Comparison of ENCODE assay signal across 10 cellular contexts in the genomic region with DNA sequence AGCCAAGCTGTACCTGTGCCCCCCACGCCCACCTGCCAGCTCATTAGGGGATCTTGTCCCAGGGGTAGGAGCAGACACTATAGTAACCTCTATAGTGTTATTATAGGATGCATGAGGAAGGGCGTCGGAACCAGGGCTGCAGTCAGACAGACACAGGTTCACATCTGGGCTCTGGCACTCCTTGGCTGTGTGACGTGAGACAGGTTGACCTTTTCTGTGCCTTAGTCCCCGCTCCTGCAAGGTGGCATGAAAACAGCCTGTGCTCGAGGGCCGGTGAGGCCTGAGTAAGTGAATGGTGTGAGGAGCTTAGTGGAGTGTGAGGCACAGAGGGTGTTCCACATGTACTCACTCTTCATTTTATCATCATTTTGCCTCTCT. TPM values are rescaled to one million over a fixed set of nuclear protein-coding genes. Genes with fewer than 3 reads are reported as not detected.
DNase-seq lines count a peak whose midpoint lies in the region; ATAC-seq and TF ChIP-seq lines count a peak whose summit lies in the region.
"Had no signal": no experiment of that assay in that cellular context is flagged by ENCODE, and none has a peak within 500 bp of the region (broad histone marks: within the 10 kb centered on the region; RNA-seq: fewer than 3 reads in every experiment).

No MANE protein-coding gene starts in this region.

- H3K4me2 ChIP-seq in KMS-11: peak overlapping the region; percentile 51; the same call in 1 of the 2 replicates
- H3K4me2 ChIP-seq in PC-9: no peak overlapping the region

- H3K9me3 ChIP-seq in Caco-2 (no peaks in the 10 kb centered on the region), psoas muscle (no peaks in the 10 kb centered on the region), PC-9 (ENCODE audit: insufficient read depth, low read depth) (no peaks in the 10 kb centered on the region)
- H3K9me3 ChIP-seq: HAP-1, neutrophil had no signal

- TF ChIP-seq CTCF in Caco-2 (IDR thresholded peaks at IDR 0.05; ENCODE audit: insufficient read depth in 1 of 2, low read depth in 1 of 2, low read length in 1 of 2, severe bottlenecking in 1 of 2, unreplicated experiment in 1 of 2) (no peak), KMS-11 (conservative IDR thresholded peaks at IDR 0.05; ENCODE audit: low read depth, low read length) (no peak), psoas muscle (IDR thresholded peaks at IDR 0.05) (no peak), PC-9 (conservative IDR thresholded peaks at IDR 0.05) (no peak)

- intact Hi-C loops in Caco-2 (cut with micrococcal nuclease; ENCODE audit: unreplicated experiment) (loop anchor here (5.0 kb wide), 1 partner anchor 45 kb away; no protein-coding TSS in a partner anchor), psoas muscle (cut with DNase I) (loop anchor here in 1 of 2 donors (5.0 kb wide), 1 partner anchor 40 kb away; the partner anchor contains the start of gene CCDC197), posterior vena cava (cut with DNase I) (no loop called here), PC-9 (cut with micrococcal nuclease; ENCODE audit: unreplicated experiment) (no loop called here)

- H3K36me3 Mint-ChIP-seq in Caco-2 (ENCODE audit: insufficient read depth, unreplicated experiment): no peaks in the 10 kb centered on the region
- peaks cover 33% of the 10 kb centered on the region for H3K36me3 Mint-ChIP-seq in central memory CD8-positive, alpha-beta T cell (ENCODE audit: insufficient read depth)

- H3K4me1 ChIP-seq in Caco-2: peaks cover 39% of the 10 kb centered on the region
- peaks cover 79% of the 10 kb centered on the region for H3K4me1 ChIP-seq in KMS-11 (ENCODE audit: low read depth, poor library complexity, severe bottlenecking)
- peaks cover 88% of the 10 kb centered on the region for H3K4me1 ChIP-seq in psoas muscle
- peaks cover 27% of the 10 kb centered on the region for H3K4me1 ChIP-seq in PC-9 (replicated peaks; ENCODE audit: insufficient read depth)
- H3K4me1 ChIP-seq: HAP-1 had no signal

- peaks cover 14% of the 10 kb centered on the region for H3K4me1 Mint-ChIP-seq in Caco-2 (ENCODE audit: low read depth, unreplicated experiment)
- H3K4me1 Mint-ChIP-seq in central memory CD8-positive, alpha-beta T cell: peaks cover 92% of the 10 kb centered on the region

- WGBS in psoas muscle, 3 donors: 27 to 49% (median 32%) methylated on average over 7 of the region's 7 CpGs

- H3K9me3 Mint-ChIP-seq in Caco-2 (ENCODE audit: unreplicated experiment): no peaks in the 10 kb centered on the region
- H3K9me3 Mint-ChIP-seq in central memory CD8-positive, alpha-beta T cell: no peaks in the 10 kb centered on the region

- BruUV-seq in Caco-2 (replicated peaks; lab: Mats Ljungman, UMichigan) (no TSS peak), PC-9 (replicated peaks; lab: Mats Ljungman, UMichigan) (no TSS peak)

- peaks cover 15% of the 10 kb centered on the region for H3F3A ChIP-seq in PC-9 (ENCODE audit: insufficient read depth, low read depth)

- POLR2A ChIA-PET in Caco-2 (lab: Charles Lee) (no interaction called here), PC-9 (lab: Charles Lee; ENCODE audit: unreplicated experiment) (no interaction called here)

- CTCF ChIA-PET in Caco-2 (lab: Charles Lee): no interaction called here
- CTCF ChIA-PET in PC-9 (lab: Charles Lee): no interaction called here

- DNase-seq in Caco-2: no peak
- DNase-seq in central memory CD8-positive, alpha-beta T cell (ENCODE audit: low spot score in 2 of 2): no peak
- peak in 1 of 2 donors; percentile 56 for DNase-seq in psoas muscle
- no peak for DNase-seq in posterior vena cava (ENCODE audit: low spot score)
- DNase-seq in PC-9: no peak
- DNase-seq in NCI-H1092 (lab: John Stamatoyannopoulos, UW): no peak

- H3K27me3 ChIP-seq in Caco-2 (replicated peaks; ENCODE audit: control insufficient read depth, insufficient read depth, low read length) (no peaks in the 10 kb centered on the region), KMS-11 (ENCODE audit: insufficient read depth, low read depth) (no peaks in the 10 kb centered on the region), psoas muscle (ENCODE audit: insufficient read depth in 3 of 3, low read length in 2 of 3) (no peaks in the 10 kb centered on the region), PC-9 (ENCODE audit: insufficient read depth, low read depth) (no peaks in the 10 kb centered on the region)
- H3K27me3 ChIP-seq: neutrophil had no signal

- H2AFZ ChIP-seq in KMS-11 (ENCODE audit: low read depth) (no peak overlapping the region), PC-9 (no peak overlapping the region)

- H4K20me1 ChIP-seq in KMS-11 (ENCODE audit: insufficient read depth): no peaks in the 10 kb centered on the region
- no peaks in the 10 kb centered on the region for H4K20me1 ChIP-seq in PC-9 (ENCODE audit: insufficient read depth)

- no peak overlapping the region for H3K9ac ChIP-seq in KMS-11

- H3K27ac Mint-ChIP-seq in Caco-2 (ENCODE audit: unreplicated experiment): peak overlapping the region; percentile 39
- H3K27ac Mint-ChIP-seq in central memory CD8-positive, alpha-beta T cell (ENCODE audit: low read depth): peak overlapping the region; percentile 93

- no peak overlapping the region for H3K4me3 Mint-ChIP-seq in Caco-2 (ENCODE audit: unreplicated experiment)
- peak overlapping the region; percentile 88 for H3K4me3 Mint-ChIP-seq in central memory CD8-positive, alpha-beta T cell

- no peaks in the 10 kb centered on the region for H3K9me2 ChIP-seq in PC-9 (ENCODE audit: insufficient read depth)

- H3K27ac ChIP-seq in KMS-11 (no peak overlapping the region), psoas muscle (peak overlapping the region; percentile 98), PC-9 (no peak overlapping the region)
- H3K27ac ChIP-seq: neutrophil had no signal

- H3K79me2 ChIP-seq in KMS-11 (ENCODE audit: insufficient read depth, low read depth) (no peaks in the 10 kb centered on the region), PC-9 (ENCODE audit: low read depth) (no peaks in the 10 kb centered on the region)

- no peaks in the 10 kb centered on the region for H3K27me3 Mint-ChIP-seq in Caco-2 (ENCODE audit: insufficient read depth, unreplicated experiment)
- H3K27me3 Mint-ChIP-seq in central memory CD8-positive, alpha-beta T cell: no peaks in the 10 kb centered on the region

- no peak overlapping the region for H3K4me3 ChIP-seq in Caco-2 (ENCODE audit: low read depth, low read length)
- H3K4me3 ChIP-seq in KMS-11 (IDR thresholded peaks at IDR 0.05; ENCODE audit: insufficient read depth, low read depth, low read length): no peak overlapping the region
- no peak overlapping the region for H3K4me3 ChIP-seq in psoas muscle
- no peak overlapping the region for H3K4me3 ChIP-seq in PC-9
- H3K4me3 ChIP-seq: HAP-1 had no signal

- H3K36me3 ChIP-seq in Caco-2 (ENCODE audit: control insufficient read depth, insufficient read depth, low read length): no peaks in the 10 kb centered on the region
- no peaks in the 10 kb centered on the region for H3K36me3 ChIP-seq in KMS-11 (ENCODE audit: insufficient read depth)
- peaks cover 0 to 87% of the 10 kb centered on the region in 2 donors for H3K36me3 ChIP-seq in psoas muscle (ENCODE audit: insufficient read depth in 1 of 2, low read depth in 1 of 2)
- H3K36me3 ChIP-seq in PC-9 (ENCODE audit: low read depth): no peaks in the 10 kb centered on the region
- H3K36me3 ChIP-seq: HAP-1, neutrophil had no signal

- no peak for ATAC-seq in central memory CD8-positive, alpha-beta T cell (replicated peaks; ENCODE audit: extremely low read depth, poor library complexity, severe bottlenecking)
- ATAC-seq in psoas muscle: peak in 1 of 4 donors; percentile 5

RNA-seq across cellular contexts. Expression of gene ASB2, which starts 19.0 kb away (rescaled TPM):
- total RNA-seq in Caco-2 (2022) (0.21 TPM in 1 of 2 replicates, not detected in the other), psoas muscle (100 to 1,000 TPM; 148 to 443 (median 252) TPM), posterior vena cava (10 to 100 TPM; 60.0 to 66.5 TPM), PC-9 (2021) (not detected in 2 replicates)
- 100 to 1,000 TPM in 2 of 3 donors, 10 to 100 TPM in 1; 41.2 to 460 (median 217) TPM for polyA plus RNA-seq in psoas muscle

RNA-seq across cellular contexts. Expression of gene FAM181A, which starts 30.2 kb away (rescaled TPM):
- not detected in 2 replicates for total RNA-seq in Caco-2 (2022)
- total RNA-seq in psoas muscle: not detected
- polyA plus RNA-seq in psoas muscle: under 1 TPM in 2 of 3 donors, not detected in 1; 0.14 to 0.32 TPM
- not detected for total RNA-seq in posterior vena cava
- total RNA-seq in PC-9 (2021): not detected in 2 replicates
- total RNA-seq: chondrocyte had no signal

RNA-seq across cellular contexts. Expression of gene CCDC197, which starts 39.8 kb away (rescaled TPM):
- not detected in 2 replicates for total RNA-seq in Caco-2 (2022)
- total RNA-seq in psoas muscle: 1 to 10 TPM in 3 of 4 donors, under 1 TPM in 1; 0.71 to 3.9 (median 2.2) TPM
- under 1 TPM; 0.04 to 0.69 (median 0.61) TPM for polyA plus RNA-seq in psoas muscle
- not detected for total RNA-seq in posterior vena cava
- total RNA-seq in PC-9 (2021): not detected in 2 replicates
- total RNA-seq: chondrocyte had no signal

Comparison
In these comparisons a context has a peak if more than half of its experiments do, and no peak if none do; other contexts are left out.
1. RNA of gene ASB2, which starts 19.0 kb away (total RNA-seq): 148 to 443 TPM in psoas muscle and 60.0 to 66.5 TPM in posterior vena cava; not detected in PC-9 and 0.21 TPM in Caco-2; every median in the first group is over 10 times any median in the second.